Comparison of ENCODE assay signal across 1 cellular context in the genomic region with DNA sequence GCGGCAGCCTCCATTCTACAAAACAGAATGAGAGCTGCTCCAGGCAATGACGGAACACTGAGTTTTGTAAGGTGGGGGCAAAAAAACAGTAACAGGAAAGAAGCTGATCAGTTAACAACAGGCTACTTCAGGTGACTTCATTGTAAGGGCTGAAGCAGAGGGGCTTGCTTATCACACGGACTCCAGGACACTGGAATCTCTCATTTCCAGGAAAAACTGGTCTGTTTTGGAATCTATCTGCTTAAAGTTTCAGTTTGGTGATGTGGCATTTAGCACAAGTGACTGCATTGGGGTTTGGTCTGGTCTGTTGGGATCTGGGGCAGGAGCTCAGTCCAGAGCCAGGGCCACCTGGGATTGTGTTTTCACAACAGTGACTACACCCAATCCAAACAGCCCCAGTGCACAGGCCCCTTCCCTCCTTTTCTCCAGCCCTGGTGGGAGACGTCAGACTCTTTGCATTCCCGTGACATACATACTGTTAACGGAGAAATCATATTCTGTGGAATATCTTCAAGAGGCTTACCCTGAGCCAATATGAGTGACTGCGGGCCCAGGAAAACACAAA.
TF ChIP-seq lines count a peak whose summit lies in the region.

No MANE protein-coding gene starts in this region.

TF ChIP-seq in K562, 482 proteins besides CTCF, POLR2A, EP300 and RAD21 (continued from another document):
- TF ChIP-seq MAFF (IDR thresholded peaks at IDR 0.05; ENCODE audit: low read length) = no peak
- TF ChIP-seq CHD2 (IDR thresholded peaks at IDR 0.05; ENCODE audit: low read depth, low read length) = no peak
- TF ChIP-seq SMARCB1 (IDR thresholded peaks at IDR 0.05; ENCODE audit: insufficient read length, low read depth) = no peak
- no peak for TF ChIP-seq POLR2AphosphoS2 (IDR thresholded peaks at IDR 0.05; ENCODE audit: low read length)
- TF ChIP-seq SAFB2 (IDR thresholded peaks at IDR 0.05; ENCODE audit: borderline replicate concordance, low read depth, low read length, severe bottlenecking) = no peak
- TF ChIP-seq MTF1 (CRISPR knock-in tag; IDR thresholded peaks at IDR 0.05; ENCODE audit: borderline replicate concordance) = no peak
- no peak for TF ChIP-seq IRF9 (tag; IDR thresholded peaks at IDR 0.05)
- TF ChIP-seq ZNF224 (CRISPR knock-in tag; IDR thresholded peaks at IDR 0.05) = no peak
- no peak for TF ChIP-seq ZNF586 (CRISPR knock-in tag; conservative IDR thresholded peaks at IDR 0.05)
- TF ChIP-seq HMGN3 (IDR thresholded peaks at IDR 0.05; ENCODE audit: borderline replicate concordance, extremely low read depth, insufficient read length, low read depth, low read length) = no peak
- TF ChIP-seq PHF8 (IDR thresholded peaks at IDR 0.05; ENCODE audit: borderline replicate concordance, low read length) = no peak
- TF ChIP-seq TEAD4 (IDR thresholded peaks at IDR 0.05; ENCODE audit: low read length) = peak; percentile 33; the same call in 1 of the 2 replicates
- TF ChIP-seq TEAD4 (CRISPR knock-in tag; IDR thresholded peaks at IDR 0.05; ENCODE audit: borderline replicate concordance) = no peak
- no peak for TF ChIP-seq ZNF121 (CRISPR knock-in tag; conservative IDR thresholded peaks at IDR 0.05)
- no peak for TF ChIP-seq FOXM1 (IDR thresholded peaks at IDR 0.05; ENCODE audit: low read depth)
- no peak for TF ChIP-seq FOXM1 (CRISPR knock-in tag; IDR thresholded peaks at IDR 0.05; ENCODE audit: low read depth)
- peak; percentile 40 for TF ChIP-seq CBFA2T2 (conservative IDR thresholded peaks at IDR 0.05)
- TF ChIP-seq, protein P1, sequence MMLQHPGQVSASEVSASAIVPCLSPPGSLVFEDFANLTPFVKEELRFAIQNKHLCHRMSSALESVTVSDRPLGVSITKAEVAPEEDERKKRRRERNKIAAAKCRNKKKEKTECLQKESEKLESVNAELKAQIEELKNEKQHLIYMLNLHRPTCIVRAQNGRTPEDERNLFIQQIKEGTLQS (IDR thresholded peaks at IDR 0.05) = no peak
- TF ChIP-seq, protein P1 (CRISPR knock-in tag; conservative IDR thresholded peaks at IDR 0.05) = no peak
- TF ChIP-seq MIER1 (IDR thresholded peaks at IDR 0.05; ENCODE audit: low read depth) = no peak
- TF ChIP-seq PRMT5 (CRISPR knock-in tag; IDR thresholded peaks at IDR 0.05) = no peak
- TF ChIP-seq RBM17 (IDR thresholded peaks at IDR 0.05; ENCODE audit: borderline replicate concordance, low read depth, low read length) = no peak
- TF ChIP-seq SRSF1 (IDR thresholded peaks at IDR 0.05; ENCODE audit: low read depth, low read length) = no peak
- TF ChIP-seq HNRNPL (IDR thresholded peaks at IDR 0.05; ENCODE audit: low read depth, low read length) = no peak
- no peak for TF ChIP-seq ZNF717 (CRISPR knock-in tag; IDR thresholded peaks at IDR 0.05)
- peak; percentile 68 for TF ChIP-seq CBFA2T3 (IDR thresholded peaks at IDR 0.05)
- no peak for TF ChIP-seq BCL6 (CRISPR knock-in tag; IDR thresholded peaks at IDR 0.05)
- no peak for TF ChIP-seq SFPQ (IDR thresholded peaks at IDR 0.05; ENCODE audit: low read depth, low read length)
TF ChIP-seq in K562: peak in this region for 10.
